In the genomic region with DNA sequence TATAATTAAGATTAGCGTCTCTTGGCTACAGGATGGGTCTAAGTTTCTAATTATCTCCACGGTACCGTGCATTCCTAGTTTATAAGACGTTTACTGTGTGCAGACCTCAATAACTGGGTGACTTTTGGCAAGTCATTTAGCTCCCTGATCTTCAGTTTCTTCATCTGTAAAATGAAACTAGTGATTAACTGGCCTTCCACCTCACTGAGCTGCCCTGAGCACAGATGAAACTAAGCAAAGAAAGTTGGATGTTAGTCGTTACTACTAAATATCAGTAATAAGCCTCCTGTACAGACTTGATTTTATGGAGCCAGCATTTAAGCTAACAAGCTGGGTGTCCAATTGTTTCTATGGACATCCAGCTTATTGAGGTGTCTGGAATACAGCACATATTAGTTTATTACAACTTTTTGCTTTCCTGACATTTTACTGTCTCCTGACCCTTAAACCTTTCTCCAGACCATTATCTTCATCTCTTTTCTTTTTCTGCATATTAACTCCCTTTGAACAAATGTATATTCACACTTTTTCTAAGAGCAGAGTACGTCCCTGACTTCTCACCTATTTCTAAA, we compare ENCODE assay signal across 1 cellular context.
TF ChIP-seq lines count a peak whose summit lies in the region.

No MANE protein-coding gene starts in this region.

TF ChIP-seq in A549, 52 proteins besides CTCF, POLR2A, EP300 and RAD21 (continued from another document):
- TF ChIP-seq, protein P1, sequence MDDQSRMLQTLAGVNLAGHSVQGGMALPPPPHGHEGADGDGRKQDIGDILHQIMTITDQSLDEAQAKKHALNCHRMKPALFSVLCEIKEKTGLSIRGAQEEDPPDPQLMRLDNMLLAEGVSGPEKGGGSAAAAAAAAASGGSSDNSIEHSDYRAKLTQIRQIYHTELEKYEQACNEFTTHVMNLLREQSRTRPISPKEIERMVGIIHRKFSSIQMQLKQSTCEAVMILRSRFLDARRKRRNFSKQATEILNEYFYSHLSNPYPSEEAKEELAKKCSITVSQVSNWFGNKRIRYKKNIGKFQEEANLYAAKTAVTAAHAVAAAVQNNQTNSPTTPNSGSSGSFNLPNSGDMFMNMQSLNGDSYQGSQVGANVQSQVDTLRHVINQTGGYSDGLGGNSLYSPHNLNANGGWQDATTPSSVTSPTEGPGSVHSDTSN (IDR thresholded peaks at IDR 0.05) = no peak
- TF ChIP-seq, protein P2, sequence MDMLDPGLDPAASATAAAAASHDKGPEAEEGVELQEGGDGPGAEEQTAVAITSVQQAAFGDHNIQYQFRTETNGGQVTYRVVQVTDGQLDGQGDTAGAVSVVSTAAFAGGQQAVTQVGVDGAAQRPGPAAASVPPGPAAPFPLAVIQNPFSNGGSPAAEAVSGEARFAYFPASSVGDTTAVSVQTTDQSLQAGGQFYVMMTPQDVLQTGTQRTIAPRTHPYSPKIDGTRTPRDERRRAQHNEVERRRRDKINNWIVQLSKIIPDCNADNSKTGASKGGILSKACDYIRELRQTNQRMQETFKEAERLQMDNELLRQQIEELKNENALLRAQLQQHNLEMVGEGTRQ (IDR thresholded peaks at IDR 0.05) = no peak
TF ChIP-seq in A549: peak in this region for 0.
